In genomic region chr3:10195692-10196091, GRCh38 we compare ENCODE assay signal across 11 cellular contexts. TPM values are rescaled to one million over a fixed set of nuclear protein-coding genes. Genes with fewer than 3 reads are reported as not detected.
A peak's percentile ranks its signal among the peaks of the same experiment; 100 is the strongest.
DNase-seq lines count a peak whose midpoint lies in the region; ATAC-seq and TF ChIP-seq lines count a peak whose summit lies in the region.
"Had no signal": no experiment of that assay in that cellular context is flagged by ENCODE, and none has a peak within 500 bp of the region (broad histone marks: within the 10 kb centered on the region; RNA-seq: fewer than 3 reads in every experiment).

No MANE protein-coding gene starts in this region.

- H3K27me3 ChIP-seq in lower lobe of right lung (ENCODE audit: low read depth) (no peaks in the 10 kb centered on the region), thoracic aorta (replicated peaks; ENCODE audit: insufficient read depth) (no peaks in the 10 kb centered on the region)

- H3K36me3 ChIP-seq in lower lobe of right lung (peaks cover 3% of the 10 kb centered on the region), thoracic aorta (no peaks in the 10 kb centered on the region)

- peaks cover 89% of the 10 kb centered on the region for H3K4me1 Mint-ChIP-seq in activated T-cell treated with anti-CD3 and anti-CD28 coated beads, Interleukin-2, amount 50 U/mL, for 72 hours (ENCODE audit: low read depth)
- peaks cover 78% of the 10 kb centered on the region for H3K4me1 Mint-ChIP-seq in activated T-helper 1 cell treated with anti-CD3 and anti-CD28 coated beads, Interleukin-12 subunit alpha, Interleukin-12 subunit beta, Interleukin-2, Interleukin-4 antibody, amounts not matched to agents 30 ng/mL and 10 ng/mL and 1 ng/mL, durations not matched to agents 14 hours and 24 hours and 36 hours (ENCODE audit: low read depth)

- H3K9me3 Mint-ChIP-seq in activated T-cell treated with anti-CD3 and anti-CD28 coated beads, Interleukin-2, amount 50 U/mL, for 72 hours: no peaks in the 10 kb centered on the region
- no peaks in the 10 kb centered on the region for H3K9me3 Mint-ChIP-seq in activated T-helper 1 cell treated with anti-CD3 and anti-CD28 coated beads, Interleukin-12 subunit alpha, Interleukin-12 subunit beta, Interleukin-2, Interleukin-4 antibody, amounts not matched to agents 30 ng/mL and 10 ng/mL and 1 ng/mL, durations not matched to agents 14 hours and 24 hours and 36 hours

- no peak for ATAC-seq in activated T-cell treated with anti-CD3 and anti-CD28 coated beads, Interleukin-2, amount 50 U/mL, for 72 hours (replicated peaks in 1 of 2)
- ATAC-seq in lower lobe of right lung: no peak
- no peak for ATAC-seq in thoracic aorta (ENCODE audit: insufficient number of reproducible peaks, low FRiP score, low read depth)

- TF ChIP-seq CTCF in lower lobe of right lung (IDR thresholded peaks at IDR 0.05) (no peak), thoracic aorta (IDR thresholded peaks at IDR 0.05) (no peak)

- no peaks in the 10 kb centered on the region for H3K27me3 Mint-ChIP-seq in activated T-cell treated with anti-CD3 and anti-CD28 coated beads, Interleukin-2, amount 50 U/mL, for 72 hours (ENCODE audit: low read depth)
- no peaks in the 10 kb centered on the region for H3K27me3 Mint-ChIP-seq in activated T-helper 1 cell treated with anti-CD3 and anti-CD28 coated beads, Interleukin-12 subunit alpha, Interleukin-12 subunit beta, Interleukin-2, Interleukin-4 antibody, amounts not matched to agents 30 ng/mL and 10 ng/mL and 1 ng/mL, durations not matched to agents 14 hours and 24 hours and 36 hours (ENCODE audit: insufficient read depth)

- H3K4me1 ChIP-seq in lower lobe of right lung: peaks cover 76% of the 10 kb centered on the region
- peaks cover 47 to 73% of the 10 kb centered on the region in 2 donors for H3K4me1 ChIP-seq in thoracic aorta (ENCODE audit: control insufficient read depth in 1 of 2, low read depth in 2 of 2)

- no peaks in the 10 kb centered on the region for H3K36me3 Mint-ChIP-seq in activated T-cell treated with anti-CD3 and anti-CD28 coated beads, Interleukin-2, amount 50 U/mL, for 72 hours (ENCODE audit: insufficient read depth in 2 of 2)
- H3K36me3 Mint-ChIP-seq in activated T-helper 1 cell treated with anti-CD3 and anti-CD28 coated beads, Interleukin-12 subunit alpha, Interleukin-12 subunit beta, Interleukin-2, Interleukin-4 antibody, amounts not matched to agents 30 ng/mL and 10 ng/mL and 1 ng/mL, durations not matched to agents 14 hours and 24 hours and 36 hours (ENCODE audit: low read depth): peaks cover 3% of the 10 kb centered on the region

- H3K9me3 ChIP-seq in lower lobe of right lung (no peaks in the 10 kb centered on the region), thoracic aorta (no peaks in the 10 kb centered on the region)

- peak overlapping the region; percentile 79 for H3K27ac ChIP-seq in lower lobe of right lung
- H3K27ac ChIP-seq in thoracic aorta: peak overlapping the region; percentile 84 to 95

- DNase-seq in activated T-cell treated with anti-CD3 and anti-CD28 coated beads, Interleukin-2, amount 50 U/mL, for 72 hours: no peak
- DNase-seq in activated T-cell treated with anti-CD3 and anti-CD28 coated beads for 4 hours (no peak), lower lobe of right lung (no peak), thoracic aorta (ENCODE audit: low spot score) (no peak), NCI-H446 treated with DMSO at 0.1 percent for 48 hours (lab: John Stamatoyannopoulos, UW) (no peak), NCI-H187 (lab: John Stamatoyannopoulos, UW) (no peak), NK-92 (lab: John Stamatoyannopoulos, UW; ENCODE audit: unreplicated experiment) (no peak)
- DNase-seq in activated T-helper 1 cell treated with anti-CD3 and anti-CD28 coated beads, Interleukin-12 subunit alpha, Interleukin-12 subunit beta, Interleukin-2, Interleukin-4 antibody, amounts not matched to agents 30 ng/mL and 10 ng/mL and 1 ng/mL, durations not matched to agents 14 hours and 24 hours and 36 hours (ENCODE audit: low spot score): no peak
- DNase-seq: aorta, mesendoderm, NCI-H774 had no signal

- intact Hi-C loops in activated T-helper 1 cell treated with anti-CD3 and anti-CD28 coated beads, Interleukin-12 subunit alpha, Interleukin-12 subunit beta, Interleukin-2, Interleukin-4 antibody, amounts not matched to agents 30 ng/mL and 10 ng/mL and 1 ng/mL, durations not matched to agents 14 hours and 24 hours and 36 hours (cut with micrococcal nuclease): no loop called here
- intact Hi-C loops in lower lobe of right lung (cut with DNase I): no loop called here

- H3K4me3 ChIP-seq in lower lobe of right lung: no peak overlapping the region
- no peak overlapping the region for H3K4me3 ChIP-seq in thoracic aorta

- peak overlapping the region in 1 of 2 donors; percentile 78 for H3K4me3 Mint-ChIP-seq in activated T-cell treated with anti-CD3 and anti-CD28 coated beads, Interleukin-2, amount 50 U/mL, for 72 hours
- no peak overlapping the region for H3K4me3 Mint-ChIP-seq in activated T-helper 1 cell treated with anti-CD3 and anti-CD28 coated beads, Interleukin-12 subunit alpha, Interleukin-12 subunit beta, Interleukin-2, Interleukin-4 antibody, amounts not matched to agents 30 ng/mL and 10 ng/mL and 1 ng/mL, durations not matched to agents 14 hours and 24 hours and 36 hours

- peak overlapping the region; percentile 71 for H3K27ac Mint-ChIP-seq in activated T-cell treated with anti-CD3 and anti-CD28 coated beads, Interleukin-2, amount 50 U/mL, for 72 hours
- H3K27ac Mint-ChIP-seq in activated T-helper 1 cell treated with anti-CD3 and anti-CD28 coated beads, Interleukin-12 subunit alpha, Interleukin-12 subunit beta, Interleukin-2, Interleukin-4 antibody, amounts not matched to agents 30 ng/mL and 10 ng/mL and 1 ng/mL, durations not matched to agents 14 hours and 24 hours and 36 hours: peak overlapping the region; percentile 82

RNA-seq across cellular contexts. Expression of gene IRAK2, which starts 31.0 kb away (rescaled TPM):
- 10 to 100 TPM in 1 of 2 donors, 1 to 10 TPM in 1; 9.4 to 11.8 TPM for total RNA-seq in activated T-cell treated with anti-CD3 and anti-CD28 coated beads, Interleukin-2, amount 50 U/mL, for 72 hours
- 8.1 and 8.6 TPM in 2 replicates for total RNA-seq in activated T-helper 1 cell treated with anti-CD3 and anti-CD28 coated beads, Interleukin-12 subunit alpha, Interleukin-12 subunit beta, Interleukin-2, Interleukin-4 antibody, amounts not matched to agents 30 ng/mL and 10 ng/mL and 1 ng/mL, durations not matched to agents 14 hours and 24 hours and 36 hours
- total RNA-seq in lower lobe of right lung: 3.9 TPM
- total RNA-seq in thoracic aorta: 10 to 100 TPM in 1 of 2 donors, 1 to 10 TPM in 1; 5.7 to 13.8 TPM

RNA-seq across cellular contexts. Expression of gene TATDN2, which starts 52.6 kb away (rescaled TPM):
- 10 to 100 TPM; 40.8 to 49.8 TPM for total RNA-seq in activated T-cell treated with anti-CD3 and anti-CD28 coated beads, Interleukin-2, amount 50 U/mL, for 72 hours
- 80.4 and 81.5 TPM in 2 replicates for total RNA-seq in activated T-helper 1 cell treated with anti-CD3 and anti-CD28 coated beads, Interleukin-12 subunit alpha, Interleukin-12 subunit beta, Interleukin-2, Interleukin-4 antibody, amounts not matched to agents 30 ng/mL and 10 ng/mL and 1 ng/mL, durations not matched to agents 14 hours and 24 hours and 36 hours
- total RNA-seq in lower lobe of right lung (36.0 TPM), thoracic aorta (10 to 100 TPM; 29.5 to 38.7 TPM)

RNA-seq across cellular contexts. Expression of gene VHL, which starts 54.1 kb away (rescaled TPM):
- total RNA-seq in activated T-cell treated with anti-CD3 and anti-CD28 coated beads, Interleukin-2, amount 50 U/mL, for 72 hours: 10 to 100 TPM; 61.1 to 61.7 TPM
- total RNA-seq in activated T-helper 1 cell treated with anti-CD3 and anti-CD28 coated beads, Interleukin-12 subunit alpha, Interleukin-12 subunit beta, Interleukin-2, Interleukin-4 antibody, amounts not matched to agents 30 ng/mL and 10 ng/mL and 1 ng/mL, durations not matched to agents 14 hours and 24 hours and 36 hours: 59.6 and 65.8 TPM in 2 replicates
- 38.1 TPM for total RNA-seq in lower lobe of right lung
- 10 to 100 TPM; 25.9 to 43.7 TPM for total RNA-seq in thoracic aorta
